In genomic region chrX:115949900-115950822, GRCh38 we compare ENCODE assay signal across 1 cellular context.
TF ChIP-seq lines count a peak whose summit lies in the region.

No MANE protein-coding gene starts in this region.

TF ChIP-seq in HEK293, 187 proteins besides CTCF, POLR2A, EP300 and RAD21 (continued from another document and continues in another):
- no peak for TF ChIP-seq REST (tag by site-specific recombination; IDR thresholded peaks at IDR 0.05)
- TF ChIP-seq ZNF830 (tag by site-specific recombination; IDR thresholded peaks at IDR 0.05; ENCODE audit: low read depth), result no peak
- no peak for TF ChIP-seq ZSCAN16 (tag by site-specific recombination; IDR thresholded peaks at IDR 0.05)
- no peak for TF ChIP-seq ZNF623 (tag by site-specific recombination; IDR thresholded peaks at IDR 0.05)
- TF ChIP-seq ZNF311 (tag by site-specific recombination; IDR thresholded peaks at IDR 0.05; ENCODE audit: borderline replicate concordance), result no peak
- peak; percentile 94 for TF ChIP-seq YY2 (tag by site-specific recombination; IDR thresholded peaks at IDR 0.05)
- no peak for TF ChIP-seq ZNF140 (tag by site-specific recombination; IDR thresholded peaks at IDR 0.05)
- TF ChIP-seq ZNF501 (tag by site-specific recombination; IDR thresholded peaks at IDR 0.05), result no peak
- TF ChIP-seq ZNF423 (tag by site-specific recombination; IDR thresholded peaks at IDR 0.05), result no peak
- TF ChIP-seq ZNF157 (tag by site-specific recombination; IDR thresholded peaks at IDR 0.05), result no peak
- peak; percentile 76; the same call in 1 of the 2 replicates for TF ChIP-seq KLF8 (tag by site-specific recombination; IDR thresholded peaks at IDR 0.05)
- TF ChIP-seq ZNF626 (tag by site-specific recombination; IDR thresholded peaks at IDR 0.05), result no peak
- peak; percentile 72; the same call in 1 of the 2 replicates for TF ChIP-seq ZSCAN23 (tag by site-specific recombination; IDR thresholded peaks at IDR 0.05)
- no peak for TF ChIP-seq REPIN1 (tag by site-specific recombination; IDR thresholded peaks at IDR 0.05; ENCODE audit: low read depth)
- TF ChIP-seq ZSCAN5A (tag by site-specific recombination; IDR thresholded peaks at IDR 0.05), result no peak
- no peak for TF ChIP-seq ZNF248 (tag by site-specific recombination; IDR thresholded peaks at IDR 0.05)
- no peak for TF ChIP-seq ZNF26 (tag by site-specific recombination; IDR thresholded peaks at IDR 0.05)
- TF ChIP-seq ZNF23 (tag by site-specific recombination; IDR thresholded peaks at IDR 0.05; ENCODE audit: borderline replicate concordance), result no peak
- TF ChIP-seq PBX3 (CRISPR knock-in tag; IDR thresholded peaks at IDR 0.05), result no peak
- no peak; the same call in 1 of the 2 replicates for TF ChIP-seq ZNF449 (tag by site-specific recombination; IDR thresholded peaks at IDR 0.05)
- no peak for TF ChIP-seq ZNF544 (tag by site-specific recombination; IDR thresholded peaks at IDR 0.05)
- no peak for TF ChIP-seq ZNF510 (tag by site-specific recombination; IDR thresholded peaks at IDR 0.05; ENCODE audit: insufficient replicate concordance)
- TF ChIP-seq ZBTB21 (tag by site-specific recombination; IDR thresholded peaks at IDR 0.05), result no peak; the same call in 1 of the 2 replicates
- no peak for TF ChIP-seq ZNF404 (tag by site-specific recombination; IDR thresholded peaks at IDR 0.05)
- no peak for TF ChIP-seq ZNF664 (tag by site-specific recombination; IDR thresholded peaks at IDR 0.05)
- TF ChIP-seq ZFHX2 (tag by site-specific recombination; conservative IDR thresholded peaks at IDR 0.05), result no peak
- TF ChIP-seq ZNF202 (tag by site-specific recombination; IDR thresholded peaks at IDR 0.05; ENCODE audit: borderline replicate concordance), result no peak
- TF ChIP-seq ZNF785 (tag by site-specific recombination; IDR thresholded peaks at IDR 0.05), result no peak
- TF ChIP-seq ZEB2 (tag by site-specific recombination; IDR thresholded peaks at IDR 0.05), result peak; percentile 78
- no peak for TF ChIP-seq ZNF19 (tag by site-specific recombination; IDR thresholded peaks at IDR 0.05; ENCODE audit: low read depth)
- TF ChIP-seq TCF7L2 (IDR thresholded peaks at IDR 0.05; ENCODE audit: borderline replicate concordance, low read depth, low read length), result no peak
- no peak; the same call in 1 of the 2 replicates for TF ChIP-seq ZNF362 (tag by site-specific recombination; IDR thresholded peaks at IDR 0.05)
- TF ChIP-seq ZNF292 (tag by site-specific recombination; IDR thresholded peaks at IDR 0.05; ENCODE audit: borderline replicate concordance, low read depth), result no peak
- no peak for TF ChIP-seq MEIS1 (CRISPR knock-in tag; IDR thresholded peaks at IDR 0.05; ENCODE audit: borderline replicate concordance)
- no peak for TF ChIP-seq ZNF791 (tag by site-specific recombination; IDR thresholded peaks at IDR 0.05)
- TF ChIP-seq KLF1 (tag by site-specific recombination; IDR thresholded peaks at IDR 0.05), result no peak
- 0 out of 2 replicates have a peak, but pooled peaks have one; percentile 37 for TF ChIP-seq ZNF645 (tag by site-specific recombination; IDR thresholded peaks at IDR 0.05)
- TF ChIP-seq ZFP69B (tag by site-specific recombination; IDR thresholded peaks at IDR 0.05), result peak; percentile 75
- no peak for TF ChIP-seq ZNF670 (tag by site-specific recombination; IDR thresholded peaks at IDR 0.05; ENCODE audit: low read depth)
- no peak for TF ChIP-seq OSR2 (tag by site-specific recombination; IDR thresholded peaks at IDR 0.05)
- TF ChIP-seq IKZF3 (tag by site-specific recombination; IDR thresholded peaks at IDR 0.05), result peak; percentile 11; the same call in 1 of the 2 replicates
- no peak for TF ChIP-seq ZNF596 (tag by site-specific recombination; IDR thresholded peaks at IDR 0.05)
- peak; percentile 22; the same call in 1 of the 2 replicates for TF ChIP-seq ZNF433 (tag by site-specific recombination; IDR thresholded peaks at IDR 0.05; ENCODE audit: low read depth)
- TF ChIP-seq ZNF580 (tag by site-specific recombination; IDR thresholded peaks at IDR 0.05), result peak; percentile 86
- no peak for TF ChIP-seq ZNF514 (tag by site-specific recombination; IDR thresholded peaks at IDR 0.05)
- TF ChIP-seq ZNF335 (tag by site-specific recombination; conservative IDR thresholded peaks at IDR 0.05), result peak; percentile 91
- peak; percentile 50; the same call in 1 of the 2 replicates for TF ChIP-seq ZBTB8A (tag by site-specific recombination; IDR thresholded peaks at IDR 0.05)
- peak; percentile 70; the same call in 1 of the 2 replicates for TF ChIP-seq ZNF639 (tag by site-specific recombination; IDR thresholded peaks at IDR 0.05)
- no peak for TF ChIP-seq PRDM6 (tag by site-specific recombination; IDR thresholded peaks at IDR 0.05)
